ENCODE assay signal across 18 cellular contexts in the genomic region with DNA sequence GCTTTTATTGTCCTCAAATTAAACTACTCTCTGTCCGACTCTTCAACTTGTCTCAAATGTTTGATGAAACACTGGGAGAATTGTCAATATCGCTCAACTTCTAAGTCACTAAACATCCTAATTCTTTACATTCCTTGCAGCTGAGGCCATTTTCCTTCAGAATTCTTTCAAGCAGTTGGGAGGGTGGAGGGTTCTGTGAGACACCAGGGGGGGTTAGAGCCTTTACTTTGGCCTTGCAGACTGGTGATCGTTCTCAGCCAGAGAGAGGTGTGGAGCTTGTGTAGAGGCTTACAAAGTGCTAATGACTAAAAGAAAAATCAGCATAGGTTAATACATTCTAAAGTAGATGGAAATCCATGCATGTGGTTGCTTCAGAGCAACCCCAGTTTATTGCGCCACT. TPM values are rescaled to one million over a fixed set of nuclear protein-coding genes. Genes with fewer than 3 reads are reported as not detected.
DNase-seq lines count a peak whose midpoint lies in the region; TF ChIP-seq lines count a peak whose summit lies in the region.
"Had no signal": no experiment of that assay in that cellular context is flagged by ENCODE, and none has a peak within 500 bp of the region (broad histone marks: within the 10 kb centered on the region; RNA-seq: fewer than 3 reads in every experiment).

No MANE protein-coding gene starts in this region.

- no peak overlapping the region for H3K4me3 ChIP-seq in epithelial cell of esophagus (ENCODE audit: low read length)
- no peak overlapping the region for H3K4me3 ChIP-seq in retinal pigment epithelial cell (ENCODE audit: low read length)
- H3K4me3 ChIP-seq: ascending aorta, coronary artery, mucosa of descending colon, transverse colon had no signal

- DNase-seq in ELR (ENCODE audit: low read depth) (peak; percentile 80), NCI-H226 (peak; percentile 34), epithelial cell of esophagus (ENCODE audit: low read depth) (peak; percentile 44), retinal pigment epithelial cell (ENCODE audit: low read depth) (peak; percentile 18), HT-29 (ENCODE audit: low spot score) (no peak), D341Med (ENCODE audit: low spot score) (no peak), NAMALWA (ENCODE audit: low spot score) (no peak), COLO829 (ENCODE audit: low spot score) (no peak)
- DNase-seq: COR-L47; mucosa of descending colon; NCI-H187; NCI-H2227 treated with DMSO at 0.1 percent for 48 hours; NK-92 treated with Interleukin-12 subunit alpha and Interleukin-12 subunit beta, amount 100 ng/mL, for 24 hours; retina; stimulated activated naive CD4-positive, alpha-beta T cell; transverse colon had no signal

- TF ChIP-seq CTCF in epithelial cell of esophagus (IDR thresholded peaks at IDR 0.05; ENCODE audit: insufficient read depth, low read depth, low read length, missing control alignments) (no peak), retinal pigment epithelial cell (conservative IDR thresholded peaks at IDR 0.05; ENCODE audit: low read depth, low read length) (peak; percentile 21)

RNA-seq across cellular contexts. Expression of a gene that starts 21.3 kb away (rescaled TPM):
- total RNA-seq in HT-29 (2014; rRNA removed; shearing (Covaris generic)), result not detected in 2 replicates
- total RNA-seq: ascending aorta, mucosa of descending colon, transverse colon had no signal

Comparison
In these comparisons a context has a peak if more than half of its experiments do, and no peak if none do; other contexts are left out.
1. DNase-seq: peak in ELR (single experiment), NCI-H226 (single experiment), epithelial cell of esophagus (single experiment) and retinal pigment epithelial cell (single experiment); none in HT-29 (single experiment), D341Med (single experiment), NAMALWA (single experiment) and COLO829 (single experiment).